8 cellular contexts compared by ENCODE assay signal in genomic region chr2:189581354-189582139, GRCh38. TPM values are rescaled to one million over a fixed set of nuclear protein-coding genes. Genes with fewer than 3 reads are reported as not detected.
DNase-seq lines count a peak whose midpoint lies in the region; TF ChIP-seq lines count a peak whose summit lies in the region.

No MANE protein-coding gene starts in this region.

- no peak overlapping the region for H2AFZ ChIP-seq in mammary epithelial cell (ENCODE audit: low read depth, low read length)
- H2AFZ ChIP-seq in SK-N-SH (ENCODE audit: low read depth), result peak overlapping the region; percentile 96; the same call in 1 of the 2 replicates

- H3K9me2 ChIP-seq in SK-N-SH, result no peaks in the 10 kb centered on the region

- CTCF ChIA-PET in mammary epithelial cell (lab: Charles Lee; ENCODE audit: low non-redundant PET) (no interaction called here), SK-N-SH (lab: Yijun Ruan, JAX) (no interaction called here)

- no peaks in the 10 kb centered on the region for H4K20me1 ChIP-seq in mammary epithelial cell (ENCODE audit: insufficient read depth, low read length)
- no peaks in the 10 kb centered on the region for H4K20me1 ChIP-seq in SK-N-SH (ENCODE audit: insufficient read depth)

- DNase-seq in T47D (ENCODE audit: low read depth in 1 of 2, low spot score in 1 of 2), result peak; percentile 26 to 70
- no peak for DNase-seq in mammary epithelial cell
- DNase-seq in SK-N-SH, result peak; percentile 54
- no peak for DNase-seq in NCI-H2029 (lab: John Stamatoyannopoulos, UW)
- no peak for DNase-seq in NCI-H2196 (lab: John Stamatoyannopoulos, UW; ENCODE audit: unreplicated experiment)
- no peak for DNase-seq in NOMO-1 (lab: John Stamatoyannopoulos, UW; ENCODE audit: unreplicated experiment in 2 of 2)

- POLR2A ChIA-PET in SK-N-SH (lab: Yijun Ruan, JAX), result interaction anchor here (0.5 to 2.4 kb wide), 2 partner anchors 140 to 209 kb away, joined by 4 to 9 read pairs; partner anchors contain the start of gene WDR75

- H3K9ac ChIP-seq in mammary epithelial cell (ENCODE audit: insufficient read depth, low read length) (no peak overlapping the region), SK-N-SH (peak overlapping the region; percentile 57; the same call in 1 of the 2 replicates), endocrine pancreas (ENCODE audit: control insufficient read depth, insufficient read depth, low read length) (no peak overlapping the region), mucosa of stomach (ENCODE audit: low read length) (peak overlapping the region; percentile 88)

- no peak for TF ChIP-seq EP300 in SK-N-SH (IDR thresholded peaks at IDR 0.05; ENCODE audit: borderline replicate concordance in 1 of 2, low read depth in 1 of 2, low read length in 1 of 2)

- H3K27ac ChIP-seq in mammary epithelial cell (ENCODE audit: insufficient read depth, low read depth, low read length) (no peak overlapping the region), SK-N-SH (ENCODE audit: low read depth in 2 of 2, low read length in 1 of 2) (peak overlapping the region in 1 of 2 experiments; percentile 80; a peak in 2 of 4 replicates)

- H3K4me3 ChIP-seq in mammary epithelial cell (replicated peaks in 1 of 3; ENCODE audit: insufficient read depth in 1 of 3, low read depth in 2 of 3, low read length in 3 of 3) (peak overlapping the region in 1 of 3 experiments; percentile 30), SK-N-SH (ENCODE audit: low read depth in 2 of 2, low read length in 1 of 2) (peak overlapping the region; percentile 69 to 71), endocrine pancreas (ENCODE audit: control insufficient read depth, insufficient read depth, low read length) (peak overlapping the region; percentile 37), mucosa of stomach (ENCODE audit: low read length) (peak overlapping the region; percentile 60)

- H3K4me2 ChIP-seq in mammary epithelial cell (ENCODE audit: insufficient read depth, low read depth, low read length) (no peak overlapping the region), SK-N-SH (peak overlapping the region; percentile 79)

- H3F3A ChIP-seq in SK-N-SH (replicated peaks; ENCODE audit: insufficient read depth), result no peaks in the 10 kb centered on the region

- no peak for TF ChIP-seq RAD21 in SK-N-SH (IDR thresholded peaks at IDR 0.05; ENCODE audit: low read length)

- H3K27me3 ChIP-seq in mammary epithelial cell (ENCODE audit: insufficient read depth, low read length) (peaks cover 7% of the 10 kb centered on the region), SK-N-SH (ENCODE audit: insufficient read depth) (no peaks in the 10 kb centered on the region), endocrine pancreas (ENCODE audit: control insufficient read depth, insufficient read depth, low read length) (no peaks in the 10 kb centered on the region), mucosa of stomach (ENCODE audit: control insufficient read depth, insufficient read depth, low read length) (no peaks in the 10 kb centered on the region)

- H3K79me2 ChIP-seq in mammary epithelial cell (ENCODE audit: insufficient read depth, low read length) (no peaks in the 10 kb centered on the region), SK-N-SH (ENCODE audit: insufficient read depth) (no peaks in the 10 kb centered on the region)

- dilution Hi-C loops in mammary epithelial cell (cut with HindIII; ENCODE audit: low sequenced_read_pairs), result no loop called here

- H3K9me3 ChIP-seq in mammary epithelial cell (replicated peaks; ENCODE audit: insufficient read depth, low read length) (no peaks in the 10 kb centered on the region), SK-N-SH (no peaks in the 10 kb centered on the region), endocrine pancreas (ENCODE audit: control insufficient read depth, low read length) (no peaks in the 10 kb centered on the region), mucosa of stomach (ENCODE audit: control insufficient read depth, low read length) (no peaks in the 10 kb centered on the region)

- no TSS peak for BruUV-seq in mammary epithelial cell (replicated peaks; lab: Mats Ljungman, UMichigan)

- in situ Hi-C loops in T47D (cut with HindIII; ENCODE audit: low pct_unique_long_range_greater_than_20kb, low sequenced_read_pairs) (no loop called here), mammary epithelial cell (cut with MboI; ENCODE audit: low sequenced_read_pairs in 2 of 2) (no loop called here)

- H3K36me3 ChIP-seq in mammary epithelial cell (ENCODE audit: insufficient read depth, low read length) (no peaks in the 10 kb centered on the region), SK-N-SH (replicated peaks in 1 of 2; ENCODE audit: control insufficient read depth in 1 of 2, insufficient read depth in 2 of 2, low read length in 1 of 2) (peaks cover 0 to 4% of the 10 kb centered on the region in 2 experiments), endocrine pancreas (ENCODE audit: control insufficient read depth, insufficient read depth, low read length) (no peaks in the 10 kb centered on the region), mucosa of stomach (ENCODE audit: control insufficient read depth, insufficient read depth, low read length) (no peaks in the 10 kb centered on the region)

- H3K4me1 ChIP-seq in mammary epithelial cell (ENCODE audit: insufficient read depth, low read length) (peaks cover 12% of the 10 kb centered on the region), SK-N-SH (ENCODE audit: control insufficient read depth in 1 of 2, insufficient read depth in 2 of 2, low read depth in 1 of 2, low read length in 1 of 2) (peaks cover 0 to 10% of the 10 kb centered on the region in 2 experiments; a peak in 1 of 4 replicates), endocrine pancreas (ENCODE audit: control insufficient read depth, insufficient read depth, low read length) (peaks cover 25% of the 10 kb centered on the region), mucosa of stomach (ENCODE audit: control insufficient read depth, insufficient read depth, low read length) (peaks cover 22% of the 10 kb centered on the region)

- 53% methylated on average over 10 of the region's 22 CpGs for WGBS in mammary epithelial cell (ENCODE audit: low coverage, missing lambda C conversion rate)
- 79% methylated on average over 22 of the region's 22 CpGs for WGBS in SK-N-SH (ENCODE audit: low lambda C conversion rate)

- TF ChIP-seq CTCF in mammary epithelial cell (conservative IDR thresholded peaks at IDR 0.05 in 1 of 2, IDR thresholded peaks at IDR 0.05 in 1 of 2; ENCODE audit: extremely low read depth in 1 of 2, insufficient read depth in 1 of 2, low read depth in 1 of 2, low read length in 2 of 2), result no peak
- no peak for TF ChIP-seq CTCF in SK-N-SH (IDR thresholded peaks at IDR 0.05)

- intact Hi-C loops in mammary epithelial cell (cut with micrococcal nuclease), result no loop called here

TF ChIP-seq in SK-N-SH, 30 proteins besides CTCF, POLR2A, EP300 and RAD21:
- TF ChIP-seq, protein P1, sequence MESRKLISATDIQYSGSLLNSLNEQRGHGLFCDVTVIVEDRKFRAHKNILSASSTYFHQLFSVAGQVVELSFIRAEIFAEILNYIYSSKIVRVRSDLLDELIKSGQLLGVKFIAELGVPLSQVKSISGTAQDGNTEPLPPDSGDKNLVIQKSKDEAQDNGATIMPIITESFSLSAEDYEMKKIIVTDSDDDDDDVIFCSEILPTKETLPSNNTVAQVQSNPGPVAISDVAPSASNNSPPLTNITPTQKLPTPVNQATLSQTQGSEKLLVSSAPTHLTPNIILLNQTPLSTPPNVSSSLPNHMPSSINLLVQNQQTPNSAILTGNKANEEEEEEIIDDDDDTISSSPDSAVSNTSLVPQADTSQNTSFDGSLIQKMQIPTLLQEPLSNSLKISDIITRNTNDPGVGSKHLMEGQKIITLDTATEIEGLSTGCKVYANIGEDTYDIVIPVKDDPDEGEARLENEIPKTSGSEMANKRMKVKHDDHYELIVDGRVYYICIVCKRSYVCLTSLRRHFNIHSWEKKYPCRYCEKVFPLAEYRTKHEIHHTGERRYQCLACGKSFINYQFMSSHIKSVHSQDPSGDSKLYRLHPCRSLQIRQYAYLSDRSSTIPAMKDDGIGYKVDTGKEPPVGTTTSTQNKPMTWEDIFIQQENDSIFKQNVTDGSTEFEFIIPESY (IDR thresholded peaks at IDR 0.05; ENCODE audit: borderline replicate concordance, low read depth), result no peak
- TF ChIP-seq, protein P2, sequence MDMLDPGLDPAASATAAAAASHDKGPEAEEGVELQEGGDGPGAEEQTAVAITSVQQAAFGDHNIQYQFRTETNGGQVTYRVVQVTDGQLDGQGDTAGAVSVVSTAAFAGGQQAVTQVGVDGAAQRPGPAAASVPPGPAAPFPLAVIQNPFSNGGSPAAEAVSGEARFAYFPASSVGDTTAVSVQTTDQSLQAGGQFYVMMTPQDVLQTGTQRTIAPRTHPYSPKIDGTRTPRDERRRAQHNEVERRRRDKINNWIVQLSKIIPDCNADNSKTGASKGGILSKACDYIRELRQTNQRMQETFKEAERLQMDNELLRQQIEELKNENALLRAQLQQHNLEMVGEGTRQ (IDR thresholded peaks at IDR 0.05; ENCODE audit: borderline replicate concordance, low read depth, low read length), result no peak

RNA-seq across cellular contexts. Expression of gene SLC40A1, which starts 1.0 kb away (rescaled TPM):
- total RNA-seq in mammary epithelial cell, result 1 to 10 TPM in 1 of 2 donors, not detected in 1; 3.2 TPM
- polyA plus RNA-seq in mammary epithelial cell, result not detected
- not detected for polyA minus RNA-seq in mammary epithelial cell
- 1.8 and 2.1 TPM in 2 replicates for polyA plus RNA-seq in SK-N-SH (2012; rRNA removed)
- polyA plus RNA-seq in SK-N-SH (2012; cell fraction: cytosol; rRNA removed), result 3.1 and 3.4 TPM in 2 replicates
- polyA plus RNA-seq in SK-N-SH (2012; cell fraction: nucleus; rRNA removed), result 0.97 TPM in 2 replicates

Comparison
In these comparisons a context has a peak if more than half of its experiments do, and no peak if none do; other contexts are left out.
1. DNase-seq: peak in T47D (2 of 2) and SK-N-SH (single experiment); none in mammary epithelial cell (single experiment), NCI-H2029 (single experiment), NCI-H2196 (single experiment) and NOMO-1 (0 of 2).
2. H3K9ac ChIP-seq: peak in SK-N-SH (single experiment) and mucosa of stomach (single experiment); none in mammary epithelial cell (single experiment) and endocrine pancreas (single experiment).